In genomic region chr4:26145212-26145611, GRCh38 we compare ENCODE assay signal across 13 cellular contexts.
DNase-seq lines count a peak whose midpoint lies in the region; ATAC-seq and TF ChIP-seq lines count a peak whose summit lies in the region.
"Had no signal": no experiment of that assay in that cellular context is flagged by ENCODE, and none has a peak within 500 bp of the region (broad histone marks: within the 10 kb centered on the region; RNA-seq: fewer than 3 reads in every experiment).

No MANE protein-coding gene starts in this region.

- H3K27ac Mint-ChIP-seq in activated T-cell treated with anti-CD3 and anti-CD28 coated beads, Interleukin-2, amount 50 U/mL, for 24 hours = peak overlapping the region; percentile 89
- peak overlapping the region; percentile 80 for H3K27ac Mint-ChIP-seq in stimulated activated memory B cell treated with anti-CD40 and anti-IgM and Interleukin-4, amounts not matched to agents 10 μg/mL and 1 μg/mL and 100 μg/mL, for 72 hours
- H3K27ac Mint-ChIP-seq: activated naive CD4-positive, alpha-beta T cell treated with anti-CD3 and anti-CD28 coated beads, Interleukin-2, amount 50 U/mL, for 72 hours had no signal

- no peaks in the 10 kb centered on the region for H3K27me3 ChIP-seq in adrenal gland
- H3K27me3 ChIP-seq in smooth muscle cell (ENCODE audit: low read depth) = no peaks in the 10 kb centered on the region
- H3K27me3 ChIP-seq: uterus had no signal

- no peak for DNase-seq in activated T-cell treated with anti-CD3 and anti-CD28 coated beads, Interleukin-2, amount 50 U/mL, for 24 hours
- no peak for DNase-seq in activated T-cell treated with anti-CD3 and anti-CD28 coated beads, Interleukin-2, amount 50 U/mL, for 1 hour
- DNase-seq in HT-29 (ENCODE audit: low spot score) = peak; percentile 69
- no peak for DNase-seq in adrenal gland
- DNase-seq in SKM-1 treated with dmso at 0.1 percent for 144 hours (lab: John Stamatoyannopoulos, UW; ENCODE audit: unreplicated experiment) = no peak
- no peak for DNase-seq in SHP77 (lab: John Stamatoyannopoulos, UW)
- no peak for DNase-seq in smooth muscle cell (lab: John Stamatoyannopoulos, UW; ENCODE audit: unreplicated experiment)
- DNase-seq: KG1, left cardiac atrium, NCI-H1105, uterus had no signal

- WGBS in adrenal gland, 4 donors = 55 to 67% (median 61%) methylated on average over 3 of the region's 3 CpGs
- 83% methylated on average over 3 of the region's 3 CpGs for WGBS in smooth muscle cell (ENCODE audit: low lambda C conversion rate)

- H3K36me3 Mint-ChIP-seq in activated T-cell treated with anti-CD3 and anti-CD28 coated beads, Interleukin-2, amount 50 U/mL, for 24 hours (ENCODE audit: low read depth) = no peaks in the 10 kb centered on the region
- no peaks in the 10 kb centered on the region for H3K36me3 Mint-ChIP-seq in stimulated activated memory B cell treated with anti-CD40 and anti-IgM and Interleukin-4, amounts not matched to agents 10 μg/mL and 1 μg/mL and 100 μg/mL, for 72 hours

- H2AFZ ChIP-seq in smooth muscle cell (ENCODE audit: low read depth) = no peak overlapping the region

- H3K27ac ChIP-seq in adrenal gland = peak overlapping the region in 4 of 5 donors; percentile 10 to 47 (median 40)
- no peak overlapping the region for H3K27ac ChIP-seq in smooth muscle cell (ENCODE audit: low read depth)
- H3K27ac ChIP-seq: uterus had no signal

- no peak overlapping the region for H3K4me3 Mint-ChIP-seq in activated T-cell treated with anti-CD3 and anti-CD28 coated beads, Interleukin-2, amount 50 U/mL, for 24 hours
- peak overlapping the region; percentile 27 for H3K4me3 Mint-ChIP-seq in stimulated activated memory B cell treated with anti-CD40 and anti-IgM and Interleukin-4, amounts not matched to agents 10 μg/mL and 1 μg/mL and 100 μg/mL, for 72 hours

- peaks cover 4% of the 10 kb centered on the region for H3K9me3 Mint-ChIP-seq in activated T-cell treated with anti-CD3 and anti-CD28 coated beads, Interleukin-2, amount 50 U/mL, for 24 hours
- H3K9me3 Mint-ChIP-seq in stimulated activated memory B cell treated with anti-CD40 and anti-IgM and Interleukin-4, amounts not matched to agents 10 μg/mL and 1 μg/mL and 100 μg/mL, for 72 hours = no peaks in the 10 kb centered on the region

- no peaks in the 10 kb centered on the region for H4K20me1 ChIP-seq in smooth muscle cell (ENCODE audit: low read depth)

- no peaks in the 10 kb centered on the region for H3K9me3 ChIP-seq in adrenal gland (replicated peaks in 1 of 3)
- H3K9me3 ChIP-seq in smooth muscle cell (replicated peaks; ENCODE audit: low read depth) = no peaks in the 10 kb centered on the region
- H3K9me3 ChIP-seq: uterus had no signal

- intact Hi-C loops in adrenal gland (cut with DNase I) = no loop called here

- H3K4me2 ChIP-seq in smooth muscle cell = no peak overlapping the region

- no peak for TF ChIP-seq CTCF in adrenal gland (IDR thresholded peaks at IDR 0.05)
- no peak for TF ChIP-seq CTCF in smooth muscle cell (IDR thresholded peaks at IDR 0.05; ENCODE audit: borderline replicate concordance, insufficient read depth, poor library complexity, severe bottlenecking)

- H3K4me3 ChIP-seq in adrenal gland = no peak overlapping the region
- H3K4me3 ChIP-seq in smooth muscle cell = no peak overlapping the region
- H3K4me3 ChIP-seq: uterus had no signal

- H3K36me3 ChIP-seq in adrenal gland (replicated peaks in 1 of 2) (no peaks in the 10 kb centered on the region), smooth muscle cell (ENCODE audit: low read depth) (no peaks in the 10 kb centered on the region)
- H3K36me3 ChIP-seq: uterus had no signal

- peak; percentile 61 for ATAC-seq in stimulated activated memory B cell treated with anti-CD40 and anti-IgM and Interleukin-4, amounts not matched to agents 10 μg/mL and 1 μg/mL and 100 μg/mL, for 72 hours
- ATAC-seq: left cardiac atrium had no signal

- peaks cover 4% of the 10 kb centered on the region for H3F3A ChIP-seq in smooth muscle cell (ENCODE audit: low read depth)

- TF ChIP-seq POLR2A in adrenal gland (IDR thresholded peaks at IDR 0.05) = no peak

- H3K27me3 Mint-ChIP-seq in activated T-cell treated with anti-CD3 and anti-CD28 coated beads, Interleukin-2, amount 50 U/mL, for 24 hours = peaks cover 7% of the 10 kb centered on the region
- peaks cover 6% of the 10 kb centered on the region for H3K27me3 Mint-ChIP-seq in stimulated activated memory B cell treated with anti-CD40 and anti-IgM and Interleukin-4, amounts not matched to agents 10 μg/mL and 1 μg/mL and 100 μg/mL, for 72 hours

- H3K79me2 ChIP-seq in smooth muscle cell (ENCODE audit: low read depth) = no peaks in the 10 kb centered on the region

- H3K4me1 Mint-ChIP-seq in activated T-cell treated with anti-CD3 and anti-CD28 coated beads, Interleukin-2, amount 50 U/mL, for 24 hours (ENCODE audit: low read depth) = peaks cover 53% of the 10 kb centered on the region
- peaks cover 34% of the 10 kb centered on the region for H3K4me1 Mint-ChIP-seq in stimulated activated memory B cell treated with anti-CD40 and anti-IgM and Interleukin-4, amounts not matched to agents 10 μg/mL and 1 μg/mL and 100 μg/mL, for 72 hours

- no peak overlapping the region for H3K9ac ChIP-seq in smooth muscle cell (ENCODE audit: low read depth)

- peaks cover 0 to 7% of the 10 kb centered on the region in 2 donors for H3K4me1 ChIP-seq in adrenal gland (replicated peaks in 1 of 2)
- peaks cover 10% of the 10 kb centered on the region for H3K4me1 ChIP-seq in smooth muscle cell (ENCODE audit: low read depth)
- H3K4me1 ChIP-seq: uterus had no signal
